20 cellular contexts compared by ENCODE assay signal in genomic region chr11:28245131-28245530, GRCh38.
DNase-seq lines count a peak whose midpoint lies in the region; ATAC-seq and TF ChIP-seq lines count a peak whose summit lies in the region.
"Had no signal": no experiment of that assay in that cellular context is flagged by ENCODE, and none has a peak within 500 bp of the region (broad histone marks: within the 10 kb centered on the region; RNA-seq: fewer than 3 reads in every experiment).

No MANE protein-coding gene starts in this region.

- H3K4me3 ChIP-seq in astrocyte of the spinal cord (ENCODE audit: low read depth, low read length) (no peak overlapping the region), right lobe of liver (no peak overlapping the region)
- H3K4me3 ChIP-seq: SJCRH30 had no signal

- DNase-seq in EH (ENCODE audit: low read depth) (peak; percentile 65), LHCN-M2 (ENCODE audit: low read depth) (peak; percentile 42), astrocyte of the spinal cord (ENCODE audit: low read depth, low spot score) (peak; percentile 42), myocyte (ENCODE audit: low read depth) (peak; percentile 33), right lobe of liver (no peak), NCI-H1694 (lab: John Stamatoyannopoulos, UW) (no peak)
- no peak for DNase-seq in activated CD4-positive, alpha-beta T cell treated with anti-CD3 and anti-CD28 coated beads for 4 hours
- DNase-seq: CD4-positive, CD25-positive, alpha-beta regulatory T cell; COR-L47; DMS79 treated with DMSO at 0.1 percent for 48 hours; MV-4-11; NCI-H1105 treated with DMSO at 0.1 percent for 48 hours; NCI-H1694 treated with DMSO at 0.1 percent for 48 hours; NCI-H2081 treated with DMSO at 0.1 percent for 48 hours; NCI-H2171 treated with DMSO at 0.1 percent for 48 hours; NCI-H526; OCI-M1; SJCRH30 had no signal

- in situ Hi-C loops in astrocyte of the spinal cord (cut with HindIII; ENCODE audit: low sequenced_read_pairs) = no loop called here

- H3K4me1 ChIP-seq in right lobe of liver = no peaks in the 10 kb centered on the region
- H3K4me1 ChIP-seq: SJCRH30 had no signal

- ATAC-seq in right lobe of liver (no peak), HG02870 (IDR thresholded peaks at IDR 0.05; ENCODE audit: unreplicated experiment) (no peak)
- ATAC-seq: HepG2 had no signal

- no peaks in the 10 kb centered on the region for H3K27me3 ChIP-seq in right lobe of liver
- H3K27me3 ChIP-seq: SJCRH30 had no signal

- TF ChIP-seq CTCF in astrocyte of the spinal cord (IDR thresholded peaks at IDR 0.05; ENCODE audit: low read depth, low read length) (no peak), right lobe of liver (IDR thresholded peaks at IDR 0.05) (no peak)

- H3K9me3 ChIP-seq in right lobe of liver = no peaks in the 10 kb centered on the region
- H3K9me3 ChIP-seq: SJCRH30 had no signal

- H3K27ac ChIP-seq in right lobe of liver = no peak overlapping the region
- H3K27ac ChIP-seq: SJCRH30 had no signal

- intact Hi-C loops in right lobe of liver (cut with DNase I) = no loop called here

- WGBS in right lobe of liver (ENCODE audit: insufficient coverage, low coverage, low lambda C conversion rate, missing lambda C conversion rate) = 94% methylated on average over 2 of the region's 2 CpGs

- H3K36me3 ChIP-seq in right lobe of liver = no peaks in the 10 kb centered on the region
- H3K36me3 ChIP-seq: SJCRH30 had no signal

- no peak for TF ChIP-seq POLR2A in right lobe of liver (IDR thresholded peaks at IDR 0.05)

Comparison
In these comparisons a context has a peak if more than half of its experiments do, and no peak if none do; other contexts are left out.
1. DNase-seq: peak in EH (single experiment), LHCN-M2 (single experiment), astrocyte of the spinal cord (single experiment) and myocyte (single experiment); none in right lobe of liver (0 of 3), activated CD4-positive, alpha-beta T cell treated with anti-CD3 and anti-CD28 coated beads for 4 hours (0 of 2) and NCI-H1694 (single experiment).